Comparison of ENCODE assay signal across 16 cellular contexts in genomic region chr3:194961149-194961548, GRCh38.
A peak's percentile ranks its signal among the peaks of the same experiment; 100 is the strongest.
DNase-seq lines count a peak whose midpoint lies in the region; ATAC-seq and TF ChIP-seq lines count a peak whose summit lies in the region.
"Had no signal": no experiment of that assay in that cellular context is flagged by ENCODE, and none has a peak within 500 bp of the region (broad histone marks: within the 10 kb centered on the region; RNA-seq: fewer than 3 reads in every experiment).

No MANE protein-coding gene starts in this region.

- dilution Hi-C loops in mammary epithelial cell (cut with HindIII; ENCODE audit: low sequenced_read_pairs) = no loop called here

- H4K20me1 ChIP-seq in mammary epithelial cell (ENCODE audit: insufficient read depth, low read length) = no peaks in the 10 kb centered on the region

- peak; percentile 13 to 33 for DNase-seq in breast epithelium (ENCODE audit: low spot score in 2 of 2)
- no peak for DNase-seq in mammary epithelial cell
- peak; percentile 42 for DNase-seq in upper lobe of right lung
- DNase-seq in WERI-Rb-1 = no peak
- DNase-seq in activated CD4-positive, alpha-beta T cell treated with anti-CD3 and anti-CD28 coated beads, Interleukin-2, amount 50 U/mL, for 1 hour = no peak
- DNase-seq: COR-L47, DMS153, DMS79 treated with DMSO at 0.1 percent for 48 hours, EL, HCEC 1CT, HFFc6 had no signal

- no peak for TF ChIP-seq POLR2A in breast epithelium (IDR thresholded peaks at IDR 0.05)

- H3K36me3 ChIP-seq in breast epithelium (no peaks in the 10 kb centered on the region), mammary epithelial cell (ENCODE audit: insufficient read depth, low read length) (no peaks in the 10 kb centered on the region), skeletal muscle tissue (ENCODE audit: control insufficient read depth in 3 of 3, insufficient read depth in 3 of 3, low read length in 3 of 3) (no peaks in the 10 kb centered on the region), upper lobe of right lung (no peaks in the 10 kb centered on the region), WERI-Rb-1 (no peaks in the 10 kb centered on the region)

- in situ Hi-C loops in mammary epithelial cell (cut with MboI; ENCODE audit: low sequenced_read_pairs in 2 of 2) = no loop called here

- no peak overlapping the region for H3K4me3 ChIP-seq in breast epithelium
- no peak overlapping the region for H3K4me3 ChIP-seq in mammary epithelial cell (replicated peaks in 1 of 3; ENCODE audit: insufficient read depth in 1 of 3, low read depth in 2 of 3, low read length in 3 of 3)
- peak overlapping the region in 1 of 3 donors; percentile 29 for H3K4me3 ChIP-seq in skeletal muscle tissue (ENCODE audit: low read length in 3 of 3)
- H3K4me3 ChIP-seq in upper lobe of right lung = no peak overlapping the region
- no peak overlapping the region for H3K4me3 ChIP-seq in WERI-Rb-1 (ENCODE audit: low read depth, low read length)

- WGBS in mammary epithelial cell (ENCODE audit: low coverage, missing lambda C conversion rate) = 87% methylated on average over 7 of the region's 11 CpGs

- H3K79me2 ChIP-seq in mammary epithelial cell (ENCODE audit: insufficient read depth, low read length) = no peaks in the 10 kb centered on the region

- H3K4me1 ChIP-seq in breast epithelium (no peaks in the 10 kb centered on the region), mammary epithelial cell (ENCODE audit: insufficient read depth, low read length) (no peaks in the 10 kb centered on the region), skeletal muscle tissue (ENCODE audit: control insufficient read depth in 3 of 3, insufficient read depth in 3 of 3, low read length in 3 of 3) (peaks cover 0 to 16% (median 13%) of the 10 kb centered on the region in 3 donors), upper lobe of right lung (no peaks in the 10 kb centered on the region)

- no peak overlapping the region for H3K4me2 ChIP-seq in mammary epithelial cell (ENCODE audit: insufficient read depth, low read depth, low read length)

- intact Hi-C loops in breast epithelium (cut with DNase I; ENCODE audit: low total_unique reads) (no loop called here), mammary epithelial cell (cut with micrococcal nuclease) (no loop called here), upper lobe of right lung (cut with DNase I) (no loop called here)

- no peak overlapping the region for H2AFZ ChIP-seq in mammary epithelial cell (ENCODE audit: low read depth, low read length)

- H3K27me3 ChIP-seq in breast epithelium = no peaks in the 10 kb centered on the region
- no peaks in the 10 kb centered on the region for H3K27me3 ChIP-seq in mammary epithelial cell (ENCODE audit: insufficient read depth, low read length)
- H3K27me3 ChIP-seq in skeletal muscle tissue (ENCODE audit: control insufficient read depth in 3 of 3, insufficient read depth in 3 of 3, low read length in 3 of 3) = peaks cover 0 to 2% (median 0%) of the 10 kb centered on the region in 3 donors
- H3K27me3 ChIP-seq in upper lobe of right lung = no peaks in the 10 kb centered on the region
- no peaks in the 10 kb centered on the region for H3K27me3 ChIP-seq in WERI-Rb-1 (ENCODE audit: insufficient read depth, low read depth, severe bottlenecking)

- ATAC-seq in upper lobe of right lung = no peak
- ATAC-seq in HG03175 (IDR thresholded peaks at IDR 0.05; ENCODE audit: unreplicated experiment) = no peak
- ATAC-seq: CD8-positive, alpha-beta T cell; HepG2 had no signal

- CTCF ChIA-PET in mammary epithelial cell (lab: Charles Lee; ENCODE audit: low non-redundant PET) = no interaction called here

- BruUV-seq in mammary epithelial cell (replicated peaks; lab: Mats Ljungman, UMichigan) = no TSS peak

- H3K27ac ChIP-seq in breast epithelium = no peak overlapping the region
- no peak overlapping the region for H3K27ac ChIP-seq in mammary epithelial cell (ENCODE audit: insufficient read depth, low read depth, low read length)
- H3K27ac ChIP-seq in skeletal muscle tissue (ENCODE audit: low read depth, low read length) = peak overlapping the region; percentile 51
- no peak overlapping the region for H3K27ac ChIP-seq in upper lobe of right lung
- no peak overlapping the region for H3K27ac ChIP-seq in WERI-Rb-1
- H3K27ac ChIP-seq: 22Rv1 had no signal

- H3K9me3 ChIP-seq in breast epithelium = no peaks in the 10 kb centered on the region
- no peaks in the 10 kb centered on the region for H3K9me3 ChIP-seq in mammary epithelial cell (replicated peaks; ENCODE audit: insufficient read depth, low read length)
- no peaks in the 10 kb centered on the region for H3K9me3 ChIP-seq in skeletal muscle tissue (ENCODE audit: control insufficient read depth in 3 of 3, low read length in 3 of 3)
- H3K9me3 ChIP-seq in upper lobe of right lung = no peaks in the 10 kb centered on the region
- H3K9me3 ChIP-seq in WERI-Rb-1 (ENCODE audit: severe bottlenecking) = no peaks in the 10 kb centered on the region

- H3K9ac ChIP-seq in mammary epithelial cell (ENCODE audit: insufficient read depth, low read length) = no peak overlapping the region
- H3K9ac ChIP-seq in skeletal muscle tissue (ENCODE audit: low read depth in 1 of 3, low read length in 3 of 3) = peak overlapping the region in 1 of 3 donors; percentile 57

- TF ChIP-seq CTCF in breast epithelium (IDR thresholded peaks at IDR 0.05) = no peak
- no peak for TF ChIP-seq CTCF in mammary epithelial cell (conservative IDR thresholded peaks at IDR 0.05 in 1 of 2, IDR thresholded peaks at IDR 0.05 in 1 of 2; ENCODE audit: extremely low read depth in 1 of 2, insufficient read depth in 1 of 2, low read depth in 1 of 2, low read length in 2 of 2)
- no peak for TF ChIP-seq CTCF in upper lobe of right lung (IDR thresholded peaks at IDR 0.05)
- no peak for TF ChIP-seq CTCF in WERI-Rb-1 (IDR thresholded peaks at IDR 0.05; ENCODE audit: low read depth, low read length)

Comparison
In these comparisons a context has a peak if more than half of its experiments do, and no peak if none do; other contexts are left out.
1. DNase-seq: peak in breast epithelium (2 of 2) and upper lobe of right lung (single experiment); none in mammary epithelial cell (single experiment), WERI-Rb-1 (single experiment) and activated CD4-positive, alpha-beta T cell treated with anti-CD3 and anti-CD28 coated beads, Interleukin-2, amount 50 U/mL, for 1 hour (single experiment).